8 cellular contexts compared by ENCODE assay signal in the genomic region with DNA sequence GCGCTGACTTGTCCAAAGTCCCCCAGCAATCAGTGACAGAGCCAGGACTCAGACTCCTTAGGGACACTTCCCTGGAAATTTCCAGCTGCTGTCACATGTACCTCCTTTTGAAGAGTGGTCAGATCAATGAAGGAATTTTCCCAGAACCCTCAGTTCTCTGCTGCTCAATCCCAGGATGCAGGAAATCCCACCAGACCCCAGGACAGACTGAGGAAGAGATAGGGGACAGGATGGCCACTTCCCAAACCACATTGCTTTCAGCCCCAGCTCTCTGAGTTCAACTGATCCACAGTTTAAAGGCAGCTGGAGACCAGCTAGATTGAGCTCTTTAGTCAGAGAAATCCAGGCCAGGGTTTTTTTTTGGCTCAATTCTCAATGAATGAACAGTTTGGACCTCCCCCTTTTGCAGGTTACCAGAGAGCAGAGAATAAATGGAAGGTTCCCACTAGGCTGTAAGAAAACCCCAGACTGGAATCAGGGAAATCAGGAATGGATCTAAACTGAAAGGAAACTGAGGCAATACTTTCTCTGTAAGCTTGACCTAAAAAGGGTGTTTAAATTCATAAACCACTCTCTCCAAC. TPM values are rescaled to one million over a fixed set of nuclear protein-coding genes. Genes with fewer than 3 reads are reported as not detected.
A peak's percentile ranks its signal among the peaks of the same experiment; 100 is the strongest.
DNase-seq lines count a peak whose midpoint lies in the region; ATAC-seq and TF ChIP-seq lines count a peak whose summit lies in the region.

No MANE protein-coding gene starts in this region.

- H3K9me3 ChIP-seq in A673 (ENCODE audit: low read depth, low read length, poor library complexity, severe bottlenecking), result no peaks in the 10 kb centered on the region
- H3K9me3 ChIP-seq in right lobe of liver, result no peaks in the 10 kb centered on the region

- TF ChIP-seq CTCF in A673 (conservative IDR thresholded peaks at IDR 0.05; ENCODE audit: low read depth, low read length) (no peak), GM12865 (IDR thresholded peaks at IDR 0.05; ENCODE audit: insufficient read depth, low read depth, low read length, missing control alignments) (no peak), brain microvascular endothelial cell (IDR thresholded peaks at IDR 0.05; ENCODE audit: low read depth, low read length, missing control alignments) (no peak), right lobe of liver (IDR thresholded peaks at IDR 0.05) (no peak)

- H3K36me3 ChIP-seq in A673 (ENCODE audit: insufficient read depth, low read length, poor library complexity, severe bottlenecking) (no peaks in the 10 kb centered on the region), brain microvascular endothelial cell (replicated peaks) (no peaks in the 10 kb centered on the region), right lobe of liver (no peaks in the 10 kb centered on the region)

- TF ChIP-seq POLR2A in right lobe of liver (IDR thresholded peaks at IDR 0.05), result no peak

- POLR2A ChIA-PET in A673 (lab: Charles Lee; ENCODE audit: low non-redundant PET), result no interaction called here

- H3K4me3 ChIP-seq in A673 (ENCODE audit: low read depth, low read length, poor library complexity, severe bottlenecking) (no peak overlapping the region), GM12865 (ENCODE audit: low read depth, low read length) (no peak overlapping the region), brain microvascular endothelial cell (ENCODE audit: low read depth, low read length) (no peak overlapping the region), right lobe of liver (no peak overlapping the region)

- peaks cover 13% of the 10 kb centered on the region for H3K27me3 ChIP-seq in A673 (replicated peaks; ENCODE audit: insufficient read depth, low read depth, low read length, poor library complexity)
- H3K27me3 ChIP-seq in brain microvascular endothelial cell (replicated peaks), result peaks cover 6% of the 10 kb centered on the region
- H3K27me3 ChIP-seq in right lobe of liver, result no peaks in the 10 kb centered on the region

- peak; percentile 83 for DNase-seq in A673 (ENCODE audit: low spot score)
- DNase-seq in GM12865 (ENCODE audit: low read depth), result peak; percentile 34
- peak; percentile 19 for DNase-seq in NCI-H2227 treated with DMSO at 0.1 percent for 48 hours (lab: John Stamatoyannopoulos, UW)
- peak; percentile 38 for DNase-seq in brain microvascular endothelial cell
- DNase-seq in right lobe of liver, result no peak
- DNase-seq in stimulated activated naive CD4-positive, alpha-beta T cell treated with Interleukin-2 at 50 U/mL for 16 hours (lab: John Stamatoyannopoulos, UW), result no peak

- no TSS peak for BruUV-seq in A673 (replicated peaks; lab: Mats Ljungman, UMichigan)

- 57% methylated on average over 1 of the region's 1 CpG for WGBS in right lobe of liver (ENCODE audit: insufficient coverage, low coverage, low lambda C conversion rate, missing lambda C conversion rate)

- peaks cover 8% of the 10 kb centered on the region for H3K4me1 ChIP-seq in A673 (ENCODE audit: insufficient read depth, low read length, poor library complexity, severe bottlenecking)
- peaks cover 0 to 26% (median 13%) of the 10 kb centered on the region in 4 donors for H3K4me1 ChIP-seq in right lobe of liver

- H3K27ac ChIP-seq in A673 (ENCODE audit: low read depth, low read length, poor library complexity, severe bottlenecking) (no peak overlapping the region), brain microvascular endothelial cell (no peak overlapping the region), right lobe of liver (no peak overlapping the region)

- ATAC-seq in right lobe of liver (peak; percentile 23 to 56 (median 32)), GM21529 (IDR thresholded peaks at IDR 0.05; ENCODE audit: unreplicated experiment) (no peak), GM21528 (IDR thresholded peaks at IDR 0.05; ENCODE audit: low FRiP score, unreplicated experiment) (no peak)

- CTCF ChIA-PET in A673 (lab: Charles Lee), result interaction anchor here (0.8 kb wide), 1 partner anchor 89 kb away, joined by 3 read pairs; no protein-coding TSS in a partner anchor

- in situ Hi-C loops in brain microvascular endothelial cell (cut with HindIII; ENCODE audit: low pct_ligation_motif_present, low sequenced_read_pairs), result no loop called here

- intact Hi-C loops in A673 (cut with micrococcal nuclease; ENCODE audit: unreplicated experiment), result no loop called here
- intact Hi-C loops in right lobe of liver (cut with DNase I), result no loop called here

RNA-seq across cellular contexts. Expression of a gene that starts 1.5 kb away (rescaled TPM):
- 0.33 and 0.62 TPM in 2 replicates for total RNA-seq in A673 (2021)
- total RNA-seq in right lobe of liver, result 10 to 100 TPM in 1 of 6 experiments, 1 to 10 TPM in 4, under 1 TPM in 1; 0.31 to 12.5 (median 2.9) TPM

RNA-seq across cellular contexts. Expression of a gene that starts 24.8 kb away (rescaled TPM):
- total RNA-seq in A673 (2021), result not detected in 2 replicates
- 100 to 1,000 TPM in 2 of 6 experiments, 10 to 100 TPM in 2, 1 to 10 TPM in 1, under 1 TPM in 1; 0.81 to 235 (median 65.0) TPM for total RNA-seq in right lobe of liver

RNA-seq across cellular contexts. Expression of a gene that starts 28.0 kb away (rescaled TPM):
- total RNA-seq in A673 (2021) (62.6 and 65.2 TPM in 2 replicates), right lobe of liver (10 to 100 TPM; 10.9 to 16.2 (median 11.8) TPM)

RNA-seq across cellular contexts. Expression of a gene that starts 58.0 kb away (rescaled TPM):
- 90.8 and 103 TPM in 2 replicates for total RNA-seq in A673 (2021)
- 10 to 100 TPM; 22.2 to 50.9 (median 32.7) TPM for total RNA-seq in right lobe of liver

Comparison
In these comparisons a context has a peak if more than half of its experiments do, and no peak if none do; other contexts are left out.
1. DNase-seq: peak in A673 (single experiment), GM12865 (single experiment), NCI-H2227 treated with DMSO at 0.1 percent for 48 hours (single experiment) and brain microvascular endothelial cell (single experiment); none in right lobe of liver (0 of 3) and stimulated activated naive CD4-positive, alpha-beta T cell treated with Interleukin-2 at 50 U/mL for 16 hours (single experiment).
2. ATAC-seq: peak in right lobe of liver (4 of 4); none in GM21529 (single experiment) and GM21528 (single experiment).